1 cellular context compared by ENCODE assay signal in the genomic region with DNA sequence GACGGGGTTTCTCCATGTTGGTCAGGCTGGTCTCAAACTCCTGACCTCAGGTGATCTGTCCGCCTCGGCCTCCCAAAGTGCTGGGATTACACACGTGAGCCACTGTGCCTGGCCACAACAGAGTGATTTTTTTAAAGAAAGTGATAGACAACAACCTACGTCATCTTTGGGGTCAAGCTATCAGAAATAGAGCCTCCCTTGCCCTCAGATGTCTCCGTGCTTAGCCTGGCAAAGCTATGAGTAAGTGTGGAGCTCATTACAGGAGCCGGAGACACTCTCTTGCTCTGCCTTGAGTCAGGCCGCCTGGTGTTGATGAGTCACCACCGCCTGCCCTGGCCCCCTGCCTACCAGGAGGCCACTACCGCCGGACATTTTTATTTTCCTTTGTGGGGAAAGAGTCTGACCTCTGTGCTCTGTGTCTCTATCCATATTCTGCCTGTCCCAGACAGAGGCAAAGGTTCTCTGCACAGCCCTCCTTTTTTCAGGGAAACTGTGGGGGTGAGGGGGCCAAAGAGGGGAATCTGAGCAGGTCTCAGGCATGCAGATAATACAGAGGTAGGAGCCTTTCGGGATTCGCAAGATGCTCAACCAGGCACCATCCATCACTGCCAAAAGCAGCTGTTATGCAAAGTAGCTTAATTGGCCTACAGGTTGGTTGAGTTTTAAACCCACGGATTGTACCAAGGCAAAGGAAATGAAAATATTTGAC.
TF ChIP-seq lines count a peak whose summit lies in the region.

No MANE protein-coding gene starts in this region.

TF ChIP-seq in K562, 482 proteins besides CTCF, POLR2A, EP300 and RAD21 (continued from another document and continues in another):
- TF ChIP-seq, protein P1, sequence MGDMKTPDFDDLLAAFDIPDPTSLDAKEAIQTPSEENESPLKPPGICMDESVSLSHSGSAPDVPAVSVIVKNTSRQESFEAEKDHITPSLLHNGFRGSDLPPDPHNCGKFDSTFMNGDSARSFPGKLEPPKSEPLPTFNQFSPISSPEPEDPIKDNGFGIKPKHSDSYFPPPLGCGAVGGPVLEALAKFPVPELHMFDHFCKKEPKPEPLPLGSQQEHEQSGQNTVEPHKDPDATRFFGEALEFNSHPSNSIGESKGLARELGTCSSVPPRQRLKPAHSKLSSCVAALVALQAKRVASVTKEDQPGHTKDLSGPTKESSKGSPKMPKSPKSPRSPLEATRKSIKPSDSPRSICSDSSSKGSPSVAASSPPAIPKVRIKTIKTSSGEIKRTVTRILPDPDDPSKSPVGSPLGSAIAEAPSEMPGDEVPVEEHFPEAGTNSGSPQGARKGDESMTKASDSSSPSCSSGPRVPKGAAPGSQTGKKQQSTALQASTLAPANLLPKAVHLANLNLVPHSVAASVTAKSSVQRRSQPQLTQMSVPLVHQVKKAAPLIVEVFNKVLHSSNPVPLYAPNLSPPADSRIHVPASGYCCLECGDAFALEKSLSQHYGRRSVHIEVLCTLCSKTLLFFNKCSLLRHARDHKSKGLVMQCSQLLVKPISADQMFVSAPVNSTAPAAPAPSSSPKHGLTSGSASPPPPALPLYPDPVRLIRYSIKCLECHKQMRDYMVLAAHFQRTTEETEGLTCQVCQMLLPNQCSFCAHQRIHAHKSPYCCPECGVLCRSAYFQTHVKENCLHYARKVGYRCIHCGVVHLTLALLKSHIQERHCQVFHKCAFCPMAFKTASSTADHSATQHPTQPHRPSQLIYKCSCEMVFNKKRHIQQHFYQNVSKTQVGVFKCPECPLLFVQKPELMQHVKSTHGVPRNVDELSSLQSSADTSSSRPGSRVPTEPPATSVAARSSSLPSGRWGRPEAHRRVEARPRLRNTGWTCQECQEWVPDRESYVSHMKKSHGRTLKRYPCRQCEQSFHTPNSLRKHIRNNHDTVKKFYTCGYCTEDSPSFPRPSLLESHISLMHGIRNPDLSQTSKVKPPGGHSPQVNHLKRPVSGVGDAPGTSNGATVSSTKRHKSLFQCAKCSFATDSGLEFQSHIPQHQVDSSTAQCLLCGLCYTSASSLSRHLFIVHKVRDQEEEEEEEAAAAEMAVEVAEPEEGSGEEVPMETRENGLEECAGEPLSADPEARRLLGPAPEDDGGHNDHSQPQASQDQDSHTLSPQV (IDR thresholded peaks at IDR 0.05): peak; percentile 97
- TF ChIP-seq ETV1 (tag; conservative IDR thresholded peaks at IDR 0.05; ENCODE audit: low read depth) (0 out of 2 replicates have a peak, but pooled peaks have one; percentile 9), HIVEP1 (CRISPR knock-in tag; IDR thresholded peaks at IDR 0.05) (0 out of 2 replicates have a peak, but pooled peaks have one; percentile 15), CBFA2T3 (IDR thresholded peaks at IDR 0.05) (peak; percentile 24; the same call in 1 of the 2 replicates), ZBTB7A (IDR thresholded peaks at IDR 0.05; ENCODE audit: borderline replicate concordance, control insufficient read depth, low read depth, low read length) (peak; percentile 48; the same call in 1 of the 2 replicates), ZNF77 (CRISPR knock-in tag; IDR thresholded peaks at IDR 0.05) (no peak), MEF2A (IDR thresholded peaks at IDR 0.05; ENCODE audit: control insufficient read depth, low read depth, low read length) (no peak), L3MBTL2 (IDR thresholded peaks at IDR 0.05) (peak; percentile 91), STAT5A (IDR thresholded peaks at IDR 0.05; ENCODE audit: borderline replicate concordance, low read length) (no peak), HMG20A (CRISPR knock-in tag; conservative IDR thresholded peaks at IDR 0.05) (no peak), SPI1 (IDR thresholded peaks at IDR 0.05; ENCODE audit: borderline replicate concordance, low read depth, low read length) (no peak), NR2F6 (CRISPR knock-in tag; IDR thresholded peaks at IDR 0.05) (no peak), SP1 (CRISPR knock-in tag; IDR thresholded peaks at IDR 0.05) (no peak), NCOA2 (IDR thresholded peaks at IDR 0.05; ENCODE audit: partially characterized antibody in 2 of 2) (no peak), NR2C1 (IDR thresholded peaks at IDR 0.05) (no peak; the same call in 1 of the 2 replicates), NR2C1 (tag; IDR thresholded peaks at IDR 0.05) (peak; percentile 70), HOXB6 (CRISPR knock-in tag; IDR thresholded peaks at IDR 0.05; ENCODE audit: borderline replicate concordance) (no peak), TCF7 (IDR thresholded peaks at IDR 0.05; ENCODE audit: borderline replicate concordance) (no peak), NCOA1 (IDR thresholded peaks at IDR 0.05; ENCODE audit: low read depth) (no peak), SMAD4 (CRISPR knock-in tag; conservative IDR thresholded peaks at IDR 0.05) (peak; percentile 93), NFXL1 (CRISPR knock-in tag; IDR thresholded peaks at IDR 0.05) (peak; percentile 20; the same call in 1 of the 2 replicates), FOXK2 (conservative IDR thresholded peaks at IDR 0.05 in 1 of 2, IDR thresholded peaks at IDR 0.05 in 1 of 2; ENCODE audit: low read depth in 2 of 2) (peak in 1 of 2 experiments; percentile 40; a peak in 1 of 4 replicates), PTRF (tag; IDR thresholded peaks at IDR 0.05) (peak; percentile 18; the same call in 1 of the 2 replicates), ETS2 (tag; IDR thresholded peaks at IDR 0.05; ENCODE audit: borderline replicate concordance, poor library complexity, severe bottlenecking) (no peak), CREBBP (IDR thresholded peaks at IDR 0.05; ENCODE audit: low read depth, low read length) (no peak), POLR3A (IDR thresholded peaks at IDR 0.05; ENCODE audit: borderline replicate concordance, extremely low read depth, insufficient read depth, insufficient read length) (no peak), HMGN3 (IDR thresholded peaks at IDR 0.05; ENCODE audit: borderline replicate concordance, extremely low read depth, insufficient read length, low read depth, low read length) (no peak), ZNF316 (IDR thresholded peaks at IDR 0.05) (peak; percentile 22; the same call in 1 of the 2 replicates), MBD2 (IDR thresholded peaks at IDR 0.05; ENCODE audit: borderline replicate concordance, low read depth) (0 out of 2 replicates have a peak, but pooled peaks have one; percentile 47), HMG20B (CRISPR knock-in tag; IDR thresholded peaks at IDR 0.05) (no peak), SRSF7 (optimal IDR thresholded peaks at IDR 0.05; ENCODE audit: low read depth, low read length) (no peak), ZNF696 (CRISPR knock-in tag; conservative IDR thresholded peaks at IDR 0.05) (no peak)
- TF ChIP-seq, protein P2, sequence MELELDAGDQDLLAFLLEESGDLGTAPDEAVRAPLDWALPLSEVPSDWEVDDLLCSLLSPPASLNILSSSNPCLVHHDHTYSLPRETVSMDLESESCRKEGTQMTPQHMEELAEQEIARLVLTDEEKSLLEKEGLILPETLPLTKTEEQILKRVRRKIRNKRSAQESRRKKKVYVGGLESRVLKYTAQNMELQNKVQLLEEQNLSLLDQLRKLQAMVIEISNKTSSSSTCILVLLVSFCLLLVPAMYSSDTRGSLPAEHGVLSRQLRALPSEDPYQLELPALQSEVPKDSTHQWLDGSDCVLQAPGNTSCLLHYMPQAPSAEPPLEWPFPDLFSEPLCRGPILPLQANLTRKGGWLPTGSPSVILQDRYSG (tag; conservative IDR thresholded peaks at IDR 0.05; ENCODE audit: low read depth): peak; percentile 69; the same call in 1 of the 2 replicates
- TF ChIP-seq, protein P3, sequence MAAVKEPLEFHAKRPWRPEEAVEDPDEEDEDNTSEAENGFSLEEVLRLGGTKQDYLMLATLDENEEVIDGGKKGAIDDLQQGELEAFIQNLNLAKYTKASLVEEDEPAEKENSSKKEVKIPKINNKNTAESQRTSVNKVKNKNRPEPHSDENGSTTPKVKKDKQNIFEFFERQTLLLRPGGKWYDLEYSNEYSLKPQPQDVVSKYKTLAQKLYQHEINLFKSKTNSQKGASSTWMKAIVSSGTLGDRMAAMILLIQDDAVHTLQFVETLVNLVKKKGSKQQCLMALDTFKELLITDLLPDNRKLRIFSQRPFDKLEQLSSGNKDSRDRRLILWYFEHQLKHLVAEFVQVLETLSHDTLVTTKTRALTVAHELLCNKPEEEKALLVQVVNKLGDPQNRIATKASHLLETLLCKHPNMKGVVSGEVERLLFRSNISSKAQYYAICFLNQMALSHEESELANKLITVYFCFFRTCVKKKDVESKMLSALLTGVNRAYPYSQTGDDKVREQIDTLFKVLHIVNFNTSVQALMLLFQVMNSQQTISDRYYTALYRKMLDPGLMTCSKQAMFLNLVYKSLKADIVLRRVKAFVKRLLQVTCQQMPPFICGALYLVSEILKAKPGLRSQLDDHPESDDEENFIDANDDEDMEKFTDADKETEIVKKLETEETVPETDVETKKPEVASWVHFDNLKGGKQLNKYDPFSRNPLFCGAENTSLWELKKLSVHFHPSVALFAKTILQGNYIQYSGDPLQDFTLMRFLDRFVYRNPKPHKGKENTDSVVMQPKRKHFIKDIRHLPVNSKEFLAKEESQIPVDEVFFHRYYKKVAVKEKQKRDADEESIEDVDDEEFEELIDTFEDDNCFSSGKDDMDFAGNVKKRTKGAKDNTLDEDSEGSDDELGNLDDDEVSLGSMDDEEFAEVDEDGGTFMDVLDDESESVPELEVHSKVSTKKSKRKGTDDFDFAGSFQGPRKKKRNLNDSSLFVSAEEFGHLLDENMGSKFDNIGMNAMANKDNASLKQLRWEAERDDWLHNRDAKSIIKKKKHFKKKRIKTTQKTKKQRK (IDR thresholded peaks at IDR 0.05; ENCODE audit: borderline replicate concordance, low read depth, low read length): no peak
- TF ChIP-seq, protein P4, sequence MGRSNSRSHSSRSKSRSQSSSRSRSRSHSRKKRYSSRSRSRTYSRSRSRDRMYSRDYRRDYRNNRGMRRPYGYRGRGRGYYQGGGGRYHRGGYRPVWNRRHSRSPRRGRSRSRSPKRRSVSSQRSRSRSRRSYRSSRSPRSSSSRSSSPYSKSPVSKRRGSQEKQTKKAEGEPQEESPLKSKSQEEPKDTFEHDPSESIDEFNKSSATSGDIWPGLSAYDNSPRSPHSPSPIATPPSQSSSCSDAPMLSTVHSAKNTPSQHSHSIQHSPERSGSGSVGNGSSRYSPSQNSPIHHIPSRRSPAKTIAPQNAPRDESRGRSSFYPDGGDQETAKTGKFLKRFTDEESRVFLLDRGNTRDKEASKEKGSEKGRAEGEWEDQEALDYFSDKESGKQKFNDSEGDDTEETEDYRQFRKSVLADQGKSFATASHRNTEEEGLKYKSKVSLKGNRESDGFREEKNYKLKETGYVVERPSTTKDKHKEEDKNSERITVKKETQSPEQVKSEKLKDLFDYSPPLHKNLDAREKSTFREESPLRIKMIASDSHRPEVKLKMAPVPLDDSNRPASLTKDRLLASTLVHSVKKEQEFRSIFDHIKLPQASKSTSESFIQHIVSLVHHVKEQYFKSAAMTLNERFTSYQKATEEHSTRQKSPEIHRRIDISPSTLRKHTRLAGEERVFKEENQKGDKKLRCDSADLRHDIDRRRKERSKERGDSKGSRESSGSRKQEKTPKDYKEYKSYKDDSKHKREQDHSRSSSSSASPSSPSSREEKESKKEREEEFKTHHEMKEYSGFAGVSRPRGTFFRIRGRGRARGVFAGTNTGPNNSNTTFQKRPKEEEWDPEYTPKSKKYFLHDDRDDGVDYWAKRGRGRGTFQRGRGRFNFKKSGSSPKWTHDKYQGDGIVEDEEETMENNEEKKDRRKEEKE (IDR thresholded peaks at IDR 0.05; ENCODE audit: borderline replicate concordance in 1 of 2, control insufficient read depth in 1 of 2, low read depth in 2 of 2, low read length in 1 of 2): 0 out of 4 replicates have a peak, but pooled peaks of 1 of the 2 experiments have one; percentile 38
- TF ChIP-seq, protein P5, sequence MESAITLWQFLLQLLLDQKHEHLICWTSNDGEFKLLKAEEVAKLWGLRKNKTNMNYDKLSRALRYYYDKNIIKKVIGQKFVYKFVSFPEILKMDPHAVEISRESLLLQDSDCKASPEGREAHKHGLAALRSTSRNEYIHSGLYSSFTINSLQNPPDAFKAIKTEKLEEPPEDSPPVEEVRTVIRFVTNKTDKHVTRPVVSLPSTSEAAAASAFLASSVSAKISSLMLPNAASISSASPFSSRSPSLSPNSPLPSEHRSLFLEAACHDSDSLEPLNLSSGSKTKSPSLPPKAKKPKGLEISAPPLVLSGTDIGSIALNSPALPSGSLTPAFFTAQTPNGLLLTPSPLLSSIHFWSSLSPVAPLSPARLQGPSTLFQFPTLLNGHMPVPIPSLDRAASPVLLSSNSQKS (CRISPR knock-in tag; IDR thresholded peaks at IDR 0.05): no peak
- TF ChIP-seq, protein P6, sequence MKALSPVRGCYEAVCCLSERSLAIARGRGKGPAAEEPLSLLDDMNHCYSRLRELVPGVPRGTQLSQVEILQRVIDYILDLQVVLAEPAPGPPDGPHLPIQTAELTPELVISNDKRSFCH (CRISPR knock-in tag; IDR thresholded peaks at IDR 0.05): no peak
- TF ChIP-seq, protein P6 (tag; IDR thresholded peaks at IDR 0.05): no peak
- TF ChIP-seq, protein P7, sequence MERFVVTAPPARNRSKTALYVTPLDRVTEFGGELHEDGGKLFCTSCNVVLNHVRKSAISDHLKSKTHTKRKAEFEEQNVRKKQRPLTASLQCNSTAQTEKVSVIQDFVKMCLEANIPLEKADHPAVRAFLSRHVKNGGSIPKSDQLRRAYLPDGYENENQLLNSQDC (CRISPR knock-in tag; IDR thresholded peaks at IDR 0.05): no peak
- TF ChIP-seq, protein P8, sequence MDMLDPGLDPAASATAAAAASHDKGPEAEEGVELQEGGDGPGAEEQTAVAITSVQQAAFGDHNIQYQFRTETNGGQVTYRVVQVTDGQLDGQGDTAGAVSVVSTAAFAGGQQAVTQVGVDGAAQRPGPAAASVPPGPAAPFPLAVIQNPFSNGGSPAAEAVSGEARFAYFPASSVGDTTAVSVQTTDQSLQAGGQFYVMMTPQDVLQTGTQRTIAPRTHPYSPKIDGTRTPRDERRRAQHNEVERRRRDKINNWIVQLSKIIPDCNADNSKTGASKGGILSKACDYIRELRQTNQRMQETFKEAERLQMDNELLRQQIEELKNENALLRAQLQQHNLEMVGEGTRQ (CRISPR knock-in tag; IDR thresholded peaks at IDR 0.05): no peak
- TF ChIP-seq, protein P9, sequence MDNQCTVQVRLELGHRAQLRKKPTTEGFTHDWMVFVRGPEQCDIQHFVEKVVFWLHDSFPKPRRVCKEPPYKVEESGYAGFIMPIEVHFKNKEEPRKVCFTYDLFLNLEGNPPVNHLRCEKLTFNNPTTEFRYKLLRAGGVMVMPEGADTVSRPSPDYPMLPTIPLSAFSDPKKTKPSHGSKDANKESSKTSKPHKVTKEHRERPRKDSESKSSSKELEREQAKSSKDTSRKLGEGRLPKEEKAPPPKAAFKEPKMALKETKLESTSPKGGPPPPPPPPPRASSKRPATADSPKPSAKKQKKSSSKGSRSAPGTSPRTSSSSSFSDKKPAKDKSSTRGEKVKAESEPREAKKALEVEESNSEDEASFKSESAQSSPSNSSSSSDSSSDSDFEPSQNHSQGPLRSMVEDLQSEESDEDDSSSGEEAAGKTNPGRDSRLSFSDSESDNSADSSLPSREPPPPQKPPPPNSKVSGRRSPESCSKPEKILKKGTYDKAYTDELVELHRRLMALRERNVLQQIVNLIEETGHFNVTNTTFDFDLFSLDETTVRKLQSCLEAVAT (IDR thresholded peaks at IDR 0.05): 0 out of 4 replicates have a peak, but pooled peaks of 1 of the 2 experiments have one; percentile 45
